Comparison of ENCODE assay signal across 8 cellular contexts in genomic region chr5:58497956-58498942, GRCh38. TPM values are rescaled to one million over a fixed set of nuclear protein-coding genes. Genes with fewer than 3 reads are reported as not detected.
A peak's percentile ranks its signal among the peaks of the same experiment; 100 is the strongest.
DNase-seq lines count a peak whose midpoint lies in the region; ATAC-seq, FAIRE-seq and TF ChIP-seq lines count a peak whose summit lies in the region.

No MANE protein-coding gene starts in this region.

- no peak overlapping the region for H3K4me3 ChIP-seq in dorsolateral prefrontal cortex

- intact Hi-C loops in dorsolateral prefrontal cortex (cut with DNase I), result loop anchor here (5.0 kb wide), 1 partner anchor 354 kb away; no protein-coding TSS in a partner anchor

- H3K27ac ChIP-seq in dorsolateral prefrontal cortex, result no peak overlapping the region

- FAIRE-seq in GM12891 (lab: Jason Lieb, UNC), result no peak

- peaks cover 0 to 4% (median 0%) of the 10 kb centered on the region in 45 donors for H3K27me3 ChIP-seq in dorsolateral prefrontal cortex

- TF ChIP-seq POLR2A in GM12891 (IDR thresholded peaks at IDR 0.05; ENCODE audit: low read depth, low read length), result no peak

- TF ChIP-seq CTCF in dorsolateral prefrontal cortex (IDR thresholded peaks at IDR 0.05 in 54 of 56, conservative IDR thresholded peaks at IDR 0.05 in 2 of 56; ENCODE audit: low read depth in 1 of 56, partially characterized antibody in 56 of 56), result peak; percentile 32 to 82 (median 70)

- no peak for ATAC-seq in GM21529 (IDR thresholded peaks at IDR 0.05; ENCODE audit: unreplicated experiment)

- DNase-seq in Daoy (ENCODE audit: low read depth) (peak; percentile 41), NCI-H146 (lab: John Stamatoyannopoulos, UW) (peak; percentile 28), dorsolateral prefrontal cortex (peak in 5 of 10 donors; percentile 23 to 67 (median 39)), mucosa of gallbladder (ENCODE audit: low spot score) (peak; percentile 39), activated gamma-delta T cell (lab: John Stamatoyannopoulos, UW) (no peak), GM12891 (ENCODE audit: insufficient read length, low spot score) (no peak)
- DNase-seq in stimulated activated CD4-positive, alpha-beta T cell treated with anti-CD3 and anti-CD28 coated beads, Interleukin-1b, Interleukin-23, amount 100 ng/mL, for 48 hours, result no peak

TF ChIP-seq in GM12891, 5 proteins besides CTCF, POLR2A, EP300 and RAD21:
- TF ChIP-seq POLR2AphosphoS5 (IDR thresholded peaks at IDR 0.05; ENCODE audit: low read depth, low read length) (no peak), SPI1 (IDR thresholded peaks at IDR 0.05; ENCODE audit: low read depth, low read length) (no peak), POU2F2 (IDR thresholded peaks at IDR 0.05; ENCODE audit: low read depth, low read length) (no peak), TAF1 (IDR thresholded peaks at IDR 0.05; ENCODE audit: low read depth, low read length) (no peak), PAX5 (IDR thresholded peaks at IDR 0.05; ENCODE audit: insufficient read depth, low read length, severe bottlenecking) (no peak)

RNA-seq across cellular contexts. Expression of gene GAPT, which starts 7.0 kb away (rescaled TPM):
- not detected in 2 replicates for total RNA-seq in Daoy (2014; rRNA removed; shearing (Covaris generic))
- total RNA-seq in dorsolateral prefrontal cortex (1 to 10 TPM in 37 of 120 experiments, under 1 TPM in 56, not detected in 27; 0.13 to 3.9 (median 0.82) TPM), mucosa of gallbladder (4.7 TPM)
- polyA plus RNA-seq in GM12891 (2012; ENCODE audit: low read depth, missing spikeins), result 0.35 TPM

RNA-seq across cellular contexts. Expression of gene PLK2, which starts 38.4 kb away (rescaled TPM):
- total RNA-seq in Daoy (2014; rRNA removed; shearing (Covaris generic)), result 871 and 986 TPM in 2 replicates
- total RNA-seq in dorsolateral prefrontal cortex, result 100 to 1,000 TPM in 87 of 120 experiments, 10 to 100 TPM in 33; 28.8 to 210 (median 124) TPM
- 34.9 TPM for total RNA-seq in mucosa of gallbladder
- 0.91 TPM for polyA plus RNA-seq in GM12891 (2012; ENCODE audit: low read depth, missing spikeins)

Comparison
In these comparisons a context has a peak if more than half of its experiments do, and no peak if none do; other contexts are left out.
1. DNase-seq: peak in Daoy (single experiment), NCI-H146 (single experiment) and mucosa of gallbladder (single experiment); none in activated gamma-delta T cell (single experiment), GM12891 (single experiment) and stimulated activated CD4-positive, alpha-beta T cell treated with anti-CD3 and anti-CD28 coated beads, Interleukin-1b, Interleukin-23, amount 100 ng/mL, for 48 hours (single experiment).